1 cellular context compared by ENCODE assay signal in genomic region chr16:47057631-47057996, GRCh38.
TF ChIP-seq lines count a peak whose summit lies in the region.

No MANE protein-coding gene starts in this region.

TF ChIP-seq in H1, 55 proteins besides CTCF, POLR2A, EP300 and RAD21 (continued from another document):
- no peak for TF ChIP-seq CHD7 (IDR thresholded peaks at IDR 0.05; ENCODE audit: insufficient replicate concordance, low read length)
